26 cellular contexts compared by ENCODE assay signal in genomic region chr4:29453421-29453820, GRCh38.
"Had no signal": no experiment of that assay in that cellular context is flagged by ENCODE, and none has a peak within 500 bp of the region (broad histone marks: within the 10 kb centered on the region; RNA-seq: fewer than 3 reads in every experiment).

No MANE protein-coding gene starts in this region.

- H3K27ac ChIP-seq: coronary artery, esophagus squamous epithelium, gastrocnemius medialis, neutrophil, pancreas, testis, tibial artery had no signal

- H3K4me1 ChIP-seq: esophagus squamous epithelium, gastrocnemius medialis, pancreas, testis, tibial artery had no signal

- H3K4me3 ChIP-seq: coronary artery, esophagus squamous epithelium, gastrocnemius medialis, lung, mucosa of descending colon, pancreas, testis, tibial artery had no signal

- FAIRE-seq: endometrium, kidney, pancreas, urothelium cell line had no signal

- H3K9me3 ChIP-seq: gastrocnemius medialis, neutrophil, pancreas, testis, tibial artery had no signal

- H3K27me3 ChIP-seq: esophagus squamous epithelium, gastrocnemius medialis, neutrophil, pancreas, testis, tibial artery had no signal

- ATAC-seq: effector memory CD8-positive, alpha-beta T cell; gastrocnemius medialis; left lobe of liver; mucosa of descending colon; natural killer cell treated with Interleukin-12 subunit alpha and Interleukin-12 subunit beta and Interleukin-15 and Interleukin-18, amount 100 ng/mL, for 72 hours; pancreas; sciatic nerve; stimulated activated effector memory CD8-positive, alpha-beta T cell treated with anti-CD3 and anti-CD28 coated beads, Interleukin-12 subunit alpha, Interleukin-12 subunit beta, amount 100 ng/mL, for 72 hours; stimulated activated naive CD8-positive, alpha-beta T cell treated with anti-CD3 and anti-CD28 coated beads, Interleukin-15, Interleukin-2, amounts not matched to agents 100 U/mL and 50 U/mL, for 24 hours had no signal

- H3K36me3 ChIP-seq: esophagus squamous epithelium, gastrocnemius medialis, neutrophil, pancreas, tibial artery had no signal

- DNase-seq: effector memory CD8-positive, alpha-beta T cell; erythroblast; esophagus squamous epithelium; foreskin fibroblast; gastrocnemius medialis; head of caudate nucleus; kidney; mesenchymal stem cell; mucosa of descending colon; naive B cell; pancreas; stimulated activated CD4-positive, alpha-beta T cell treated with anti-CD3 and anti-CD28 coated beads, Interleukin-2, amount 100 ng/mL, for 24 hours; stimulated activated CD4-positive, alpha-beta T cell treated with anti-CD3 and anti-CD28 coated beads, Interleukin-4, amount 100 ng/mL, for 24 hours; stimulated activated naive CD8-positive, alpha-beta T cell treated with anti-CD3 and anti-CD28 coated beads, Interleukin-15, Interleukin-2, amounts not matched to agents 100 U/mL and 50 U/mL, for 24 hours; substantia nigra; testis; tibial artery had no signal
